In genomic region chrX:2500681-2501151, GRCh38 we compare ENCODE assay signal across 8 cellular contexts. TPM values are rescaled to one million over a fixed set of nuclear protein-coding genes. Genes with fewer than 3 reads are reported as not detected.
A peak's percentile ranks its signal among the peaks of the same experiment; 100 is the strongest.
DNase-seq lines count a peak whose midpoint lies in the region; ATAC-seq and TF ChIP-seq lines count a peak whose summit lies in the region.

TSS of gene DHRSX (minus strand) at chrX:2500976. CDS start at chrX:2500925, 51 bp downstream.
TSS of gene ZBED1 (minus strand) at chrX:2500976. CDS start at chrX:2490719, 10,257 bp downstream.

- no peaks in the 10 kb centered on the region for H3K27me3 ChIP-seq in BJ (ENCODE audit: control insufficient read depth, insufficient read depth, low read length)
- no peaks in the 10 kb centered on the region for H3K27me3 ChIP-seq in Karpas-422 (ENCODE audit: low read length)

- no peaks in the 10 kb centered on the region for H3K9me3 ChIP-seq in Karpas-422 (ENCODE audit: low read length)

- H3K27me3 Mint-ChIP-seq in activated T-helper 17 cell treated with anti-CD3 and anti-CD28 coated beads, Interleukin-2, amount 50 U/mL, for 72 hours = no peaks in the 10 kb centered on the region
- H3K27me3 Mint-ChIP-seq in glutamatergic neuron (ENCODE audit: unreplicated experiment) = peaks cover 11% of the 10 kb centered on the region
- H3K27me3 Mint-ChIP-seq in progenitor cell of endocrine pancreas = no peaks in the 10 kb centered on the region

- peaks cover 37% of the 10 kb centered on the region for H3K36me3 Mint-ChIP-seq in activated T-helper 17 cell treated with anti-CD3 and anti-CD28 coated beads, Interleukin-2, amount 50 U/mL, for 72 hours (ENCODE audit: low read depth)
- H3K36me3 Mint-ChIP-seq in glutamatergic neuron (ENCODE audit: unreplicated experiment) = no peaks in the 10 kb centered on the region
- H3K36me3 Mint-ChIP-seq in progenitor cell of endocrine pancreas (ENCODE audit: insufficient read depth) = peaks cover 4% of the 10 kb centered on the region

- TF ChIP-seq CTCF in BJ (IDR thresholded peaks at IDR 0.05; ENCODE audit: insufficient read depth, low read depth, low read length) = no peak
- TF ChIP-seq CTCF in glutamatergic neuron (IDR thresholded peaks at IDR 0.05; ENCODE audit: partially characterized antibody, unreplicated experiment) = no peak
- TF ChIP-seq CTCF in progenitor cell of endocrine pancreas (IDR thresholded peaks at IDR 0.05; ENCODE audit: unreplicated experiment) = no peak

- H3K4me3 Mint-ChIP-seq in activated T-helper 17 cell treated with anti-CD3 and anti-CD28 coated beads, Interleukin-2, amount 50 U/mL, for 72 hours = peak within 1 kb of the TSS; percentile 86
- H3K4me3 Mint-ChIP-seq in glutamatergic neuron (ENCODE audit: unreplicated experiment) (peak within 1 kb of the TSS; percentile 88), progenitor cell of endocrine pancreas (ENCODE audit: low read depth) (peak within 1 kb of the TSS; percentile 80)

- H3K4me3 ChIP-seq in BJ (ENCODE audit: low read depth, low read length) (peak within 1 kb of the TSS; percentile 55), Karpas-422 (ENCODE audit: low read length) (peak within 1 kb of the TSS; percentile 93)

- H3K4me2 ChIP-seq in Karpas-422 (ENCODE audit: low read depth, low read length, poor library complexity, severe bottlenecking) = peak within 1 kb of the TSS; percentile 83

- no peaks in the 10 kb centered on the region for H3K9me2 ChIP-seq in Karpas-422 (replicated peaks; ENCODE audit: insufficient read depth, low read length)

- DNase-seq in BJ (ENCODE audit: low read depth) = no peak
- DNase-seq in Karpas-422 = peak; percentile 78
- DNase-seq in glutamatergic neuron = peak; percentile 94
- DNase-seq in progenitor cell of endocrine pancreas (ENCODE audit: low spot score, unreplicated experiment) = peak; percentile 70
- DNase-seq in DMS53 treated with DMSO at 0.1 percent for 48 hours (lab: John Stamatoyannopoulos, UW; ENCODE audit: unreplicated experiment) = no peak
- DNase-seq in NCI-H2029 (lab: John Stamatoyannopoulos, UW) = no peak

- ATAC-seq in GM21526 (IDR thresholded peaks at IDR 0.05; ENCODE audit: low FRiP score, unreplicated experiment) = peak; percentile 64
- ATAC-seq in activated T-helper 17 cell treated with anti-CD3 and anti-CD28 coated beads, Interleukin-2, amount 50 U/mL, for 72 hours (replicated peaks) = peak; percentile 77

- peak within 1 kb of the TSS; percentile 85 for H3K27ac Mint-ChIP-seq in activated T-helper 17 cell treated with anti-CD3 and anti-CD28 coated beads, Interleukin-2, amount 50 U/mL, for 72 hours
- H3K27ac Mint-ChIP-seq in glutamatergic neuron (ENCODE audit: unreplicated experiment) (peak within 1 kb of the TSS; percentile 95), progenitor cell of endocrine pancreas (peak within 1 kb of the TSS; percentile 93)

- H3K27ac ChIP-seq in Karpas-422 (ENCODE audit: low read length) = peak within 1 kb of the TSS; percentile 28

- H3K9me3 Mint-ChIP-seq in activated T-helper 17 cell treated with anti-CD3 and anti-CD28 coated beads, Interleukin-2, amount 50 U/mL, for 72 hours = no peaks in the 10 kb centered on the region
- H3K9me3 Mint-ChIP-seq in glutamatergic neuron (ENCODE audit: unreplicated experiment) (peaks cover 8% of the 10 kb centered on the region), progenitor cell of endocrine pancreas (ENCODE audit: low read depth) (no peaks in the 10 kb centered on the region)

- no peaks in the 10 kb centered on the region; the same call in 1 of the 2 replicates for H3K36me3 ChIP-seq in BJ (ENCODE audit: control insufficient read depth, insufficient read depth, low read length)
- H3K36me3 ChIP-seq in Karpas-422 (ENCODE audit: insufficient read depth, low read length) = peaks cover 4% of the 10 kb centered on the region; the same call in 1 of the 2 replicates

- peaks cover 14% of the 10 kb centered on the region for H3K4me1 ChIP-seq in Karpas-422 (ENCODE audit: low read length)

- H4K20me1 ChIP-seq in Karpas-422 (ENCODE audit: insufficient read depth, low read depth, low read length) = 0 out of 2 replicates have a peak, but pooled peaks cover 1% of the 10 kb centered on the region

- CTCF ChIA-PET in BJ (lab: Yijun Ruan, JAX) = no interaction called here

- H3K79me2 ChIP-seq in Karpas-422 (ENCODE audit: low read length) = peaks cover 45% of the 10 kb centered on the region

- H2AFZ ChIP-seq in Karpas-422 (ENCODE audit: low read length) = peak within 1 kb of the TSS; percentile 67; the same call in 1 of the 2 replicates

- H3K4me1 Mint-ChIP-seq in activated T-helper 17 cell treated with anti-CD3 and anti-CD28 coated beads, Interleukin-2, amount 50 U/mL, for 72 hours = peaks cover 13% of the 10 kb centered on the region
- H3K4me1 Mint-ChIP-seq in glutamatergic neuron (ENCODE audit: low read depth, unreplicated experiment) (peaks cover 11% of the 10 kb centered on the region), progenitor cell of endocrine pancreas (ENCODE audit: low read depth) (peaks cover 23% of the 10 kb centered on the region)

- H3K9ac ChIP-seq in Karpas-422 (ENCODE audit: low read length) = peak within 1 kb of the TSS; percentile 97

- POLR2A ChIA-PET in BJ (lab: Charles Lee) = no interaction called here

RNA-seq across cellular contexts. Expression of gene DHRSX, which starts in this region (rescaled TPM):
- 50.2 and 66.2 TPM in 2 replicates for polyA plus RNA-seq in BJ (2011; rRNA removed)
- polyA minus RNA-seq in BJ (2011; rRNA and poly(A)+ RNA removed) = 30.0 and 40.8 TPM in 2 replicates
- total RNA-seq in Karpas-422 (2014; rRNA removed; shearing (Covaris generic); ENCODE audit: low replicate concordance) = 14.0 and 14.5 TPM in 2 replicates
- total RNA-seq in activated T-helper 17 cell treated with anti-CD3 and anti-CD28 coated beads, Interleukin-2, amount 50 U/mL, for 72 hours = 10 to 100 TPM; 19.6 to 21.6 TPM
- total RNA-seq in glutamatergic neuron (ENCODE audit: unreplicated experiment) (37.1 TPM), progenitor cell of endocrine pancreas (61.0 and 65.4 TPM in 2 replicates)

RNA-seq across cellular contexts. Expression of gene ZBED1, which starts in this region (rescaled TPM):
- polyA plus RNA-seq in BJ (2011; rRNA removed) = 21.8 and 26.3 TPM in 2 replicates
- polyA minus RNA-seq in BJ (2011; rRNA and poly(A)+ RNA removed) = 17.5 and 23.0 TPM in 2 replicates
- 15.1 and 22.6 TPM in 2 replicates for total RNA-seq in Karpas-422 (2014; rRNA removed; shearing (Covaris generic); ENCODE audit: low replicate concordance)
- total RNA-seq in activated T-helper 17 cell treated with anti-CD3 and anti-CD28 coated beads, Interleukin-2, amount 50 U/mL, for 72 hours = 10 to 100 TPM; 27.4 to 37.6 TPM
- 45.4 TPM for total RNA-seq in glutamatergic neuron (ENCODE audit: unreplicated experiment)
- total RNA-seq in progenitor cell of endocrine pancreas = 57.5 and 59.6 TPM in 2 replicates

Comparison
In these comparisons a context has a peak if more than half of its experiments do, and no peak if none do; other contexts are left out.
1. DNase-seq: peak in Karpas-422 (single experiment), glutamatergic neuron (single experiment) and progenitor cell of endocrine pancreas (single experiment); none in BJ (single experiment), DMS53 treated with DMSO at 0.1 percent for 48 hours (single experiment) and NCI-H2029 (single experiment).
2. Peak in every context shown above with its lines, with median percentiles within 50 percentile points of each other: H3K27ac Mint-ChIP-seq and H3K4me3 Mint-ChIP-seq.